ENCODE assay signal across 29 cellular contexts in genomic region chr1:87914396-87914795, GRCh38.
"Had no signal": no experiment of that assay in that cellular context is flagged by ENCODE, and none has a peak within 500 bp of the region (broad histone marks: within the 10 kb centered on the region; RNA-seq: fewer than 3 reads in every experiment).

No MANE protein-coding gene starts in this region.

- DNase-seq: activated CD4-positive, alpha-beta T cell treated with anti-CD3 and anti-CD28 coated beads for 48 hours; activated CD4-positive, alpha-beta T cell treated with anti-CD3 and anti-CD28 coated beads, Interleukin-2, amount 50 U/mL, for 4 hours; activated CD4-positive, CD25-positive, alpha-beta regulatory T cell treated with anti-CD3 and anti-CD28 coated beads, Interleukin-2, amount 50 U/mL, for 72 hours; activated CD8-positive, alpha-beta memory T cell treated with anti-CD3 and anti-CD28 coated beads, Interleukin-2, amount 50 U/mL, for 48 hours; activated CD8-positive, alpha-beta T cell treated with anti-CD3 and anti-CD28 coated beads, Interleukin-2, amount 10 ng/mL, durations not matched to agents 7 days and 5 days; activated naive CD4-positive, alpha-beta T cell treated with anti-CD3 and anti-CD28 coated beads, Interleukin-2, amount 50 U/mL, for 16 hours; activated naive CD8-positive, alpha-beta T cell treated with anti-CD3 and anti-CD28 coated beads, Interleukin-2, amount 10 ng/mL, durations not matched to agents 7 days and 5 days; activated T-cell treated with anti-CD3 and anti-CD28 coated beads, Interleukin-2, amount 50 U/mL, for 1 hour; adrenal gland; anterior cingulate cortex; cerebellar nuclear complex; MG63; NCI-H1105; NCI-H1436; NCI-H1694 treated with DMSO at 0.1 percent for 48 hours; NCI-H2029 treated with DMSO at 0.1 percent for 48 hours; NCI-H345; NCI-H510A; NCI-H69; NK-92 treated with Interleukin-12 subunit alpha and Interleukin-12 subunit beta, amount 100 ng/mL, for 24 hours; OCI-M1; Peyer's patch; Right ventricle myocardium superior; SJCRH30; T-helper 17 cell; T-helper 9 cell had no signal

- H3K27me3 ChIP-seq: adrenal gland, MG63, Peyer's patch, SJCRH30 had no signal

- H3K36me3 ChIP-seq: adrenal gland, MG63, Peyer's patch, SJCRH30 had no signal

- H3K4me3 ChIP-seq: adrenal gland, MG63, Peyer's patch, SJCRH30 had no signal

- H3K9me3 ChIP-seq: SJCRH30 had no signal

- H3K27ac ChIP-seq: adrenal gland, Peyer's patch, RWPE1, SJCRH30 had no signal

- H3K4me1 ChIP-seq: adrenal gland, Peyer's patch, SJCRH30 had no signal

- ATAC-seq: activated CD8-positive, alpha-beta T cell treated with anti-CD3 and anti-CD28 coated beads, Interleukin-2, amount 10 ng/mL, durations not matched to agents 7 days and 5 days; SK-N-SH treated with all-trans-retinoic acid at 6 μM for 48 hours; T-helper 17 cell; WTC11 had no signal
